ENCODE assay signal across 11 cellular contexts in the genomic region with DNA sequence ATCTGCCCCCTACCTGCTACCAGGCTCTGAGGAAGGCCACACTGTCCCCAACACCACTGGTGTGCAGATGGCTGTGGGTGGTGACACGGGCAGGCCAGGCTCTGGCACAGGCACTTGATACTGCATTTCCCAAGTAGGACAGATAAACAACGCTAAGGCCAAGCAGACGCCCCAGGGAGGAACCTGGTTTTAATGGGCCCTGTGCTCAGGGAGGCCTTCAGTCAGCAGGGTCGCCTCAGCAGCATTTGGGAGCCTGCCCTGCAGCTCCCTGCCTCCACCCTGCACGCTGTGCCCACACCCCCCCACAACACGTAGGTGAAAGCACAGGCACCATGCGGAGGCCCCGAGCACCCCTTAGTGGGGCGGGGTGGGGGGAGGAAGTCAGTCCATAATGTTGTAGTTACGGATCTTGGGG. TPM values are rescaled to one million over a fixed set of nuclear protein-coding genes. Genes with fewer than 3 reads are reported as not detected.
DNase-seq lines count a peak whose midpoint lies in the region; TF ChIP-seq lines count a peak whose summit lies in the region.
"Had no signal": no experiment of that assay in that cellular context is flagged by ENCODE, and none has a peak within 500 bp of the region (broad histone marks: within the 10 kb centered on the region; RNA-seq: fewer than 3 reads in every experiment).

No MANE protein-coding gene starts in this region.

- no peaks in the 10 kb centered on the region for H3K36me3 ChIP-seq in CD4-positive, alpha-beta memory T cell (ENCODE audit: insufficient read depth, low read length)
- H3K36me3 ChIP-seq in HEK293 (ENCODE audit: control insufficient read depth in 2 of 2, insufficient read depth in 1 of 2, low read length in 2 of 2) (peaks cover 0 to 8% of the 10 kb centered on the region in 2 experiments; a peak in 1 of 3 replicates), prostate gland (no peaks in the 10 kb centered on the region)

- H3K36me3 Mint-ChIP-seq in CD4-positive, alpha-beta memory T cell, result peaks cover 0 to 2% of the 10 kb centered on the region in 2 donors
- H3K36me3 Mint-ChIP-seq: stimulated activated memory B cell treated with anti-CD40 and anti-IgM and Interleukin-4, amounts not matched to agents 10 μg/mL and 1 μg/mL and 100 μg/mL, for 72 hours had no signal

- peak overlapping the region in 4 of 7 donors; percentile 27 to 70 (median 54) for H3K27ac Mint-ChIP-seq in CD4-positive, alpha-beta memory T cell
- H3K27ac Mint-ChIP-seq: stimulated activated memory B cell treated with anti-CD40 and anti-IgM and Interleukin-4, amounts not matched to agents 10 μg/mL and 1 μg/mL and 100 μg/mL, for 72 hours had no signal

- no peaks in the 10 kb centered on the region for H3K27me3 ChIP-seq in CD4-positive, alpha-beta memory T cell (ENCODE audit: insufficient read depth, low read length)
- no peaks in the 10 kb centered on the region for H3K27me3 ChIP-seq in prostate gland (replicated peaks; ENCODE audit: insufficient read depth)

- H3K4me1 Mint-ChIP-seq in CD4-positive, alpha-beta memory T cell, result peaks cover 5 to 35% (median 12%) of the 10 kb centered on the region in 4 donors

- TF ChIP-seq CTCF in HEK293 (tag by site-specific recombination; IDR thresholded peaks at IDR 0.05) (no peak), prostate gland (IDR thresholded peaks at IDR 0.05) (no peak)

- CTCF ChIA-PET in CD4-positive, alpha-beta memory T cell (lab: Charles Lee; ENCODE audit: partially characterized antibody), result no interaction called here
- CTCF ChIA-PET in HEK293 (lab: Yijun Ruan, JAX), result interaction anchor here (0.6 kb wide), 1 partner anchor 57 kb away, joined by 3 read pairs; no protein-coding TSS in a partner anchor

- H3K4me1 ChIP-seq in CD4-positive, alpha-beta memory T cell (ENCODE audit: insufficient read depth, low read length), result peaks cover 33% of the 10 kb centered on the region
- H3K4me1 ChIP-seq in HEK293 (ENCODE audit: control insufficient read depth, insufficient read depth, low read length), result peaks cover 9% of the 10 kb centered on the region
- peaks cover 58% of the 10 kb centered on the region for H3K4me1 ChIP-seq in prostate gland (replicated peaks)

- POLR2A ChIA-PET in CD4-positive, alpha-beta memory T cell (lab: Charles Lee; ENCODE audit: partially characterized antibody), result interaction anchor here (0.9 to 1.6 kb wide), 3 partner anchors 25 to 62 kb away, joined by 3 to 4 read pairs (median 3); no protein-coding TSS in a partner anchor
- POLR2A ChIA-PET in HEK293 (lab: Yijun Ruan, JAX), result interaction anchor here (0.6 kb wide), 1 partner anchor 23 kb away, joined by 4 read pairs; no protein-coding TSS in a partner anchor

- no peak overlapping the region for H3K4me3 ChIP-seq in CD4-positive, alpha-beta memory T cell (ENCODE audit: low read length in 2 of 2)
- no peak overlapping the region for H3K4me3 ChIP-seq in HEK293 (ENCODE audit: low read depth, low read length)
- H3K4me3 ChIP-seq in prostate gland, result no peak overlapping the region

- TF ChIP-seq POLR2A in prostate gland (IDR thresholded peaks at IDR 0.05), result no peak

- no peaks in the 10 kb centered on the region for H3K27me3 Mint-ChIP-seq in CD4-positive, alpha-beta memory T cell
- H3K27me3 Mint-ChIP-seq: stimulated activated memory B cell treated with anti-CD40 and anti-IgM and Interleukin-4, amounts not matched to agents 10 μg/mL and 1 μg/mL and 100 μg/mL, for 72 hours had no signal

- no peaks in the 10 kb centered on the region for H3K9me3 Mint-ChIP-seq in CD4-positive, alpha-beta memory T cell
- H3K9me3 Mint-ChIP-seq: stimulated activated memory B cell treated with anti-CD40 and anti-IgM and Interleukin-4, amounts not matched to agents 10 μg/mL and 1 μg/mL and 100 μg/mL, for 72 hours had no signal

- no peak overlapping the region for H3K27ac ChIP-seq in CD4-positive, alpha-beta memory T cell (ENCODE audit: low read depth, low read length)
- H3K27ac ChIP-seq in HEK293 (ENCODE audit: extremely low read depth, low read depth, low read length) (0 out of 2 replicates have a peak overlapping the region, but pooled peaks have one; percentile 27), prostate gland (peak overlapping the region; percentile 98 to 99)

- WGBS in prostate gland, result 55% methylated on average over 9 of the region's 10 CpGs

- H3K9me3 ChIP-seq in CD4-positive, alpha-beta memory T cell (ENCODE audit: control insufficient read depth in 1 of 2, low read length in 2 of 2), result no peaks in the 10 kb centered on the region
- no peaks in the 10 kb centered on the region for H3K9me3 ChIP-seq in HEK293 (ENCODE audit: control insufficient read depth, insufficient read depth, low read depth, low read length)
- H3K9me3 ChIP-seq in prostate gland, result no peaks in the 10 kb centered on the region

- H3K4me3 Mint-ChIP-seq in CD4-positive, alpha-beta memory T cell, result peak overlapping the region in 1 of 8 donors; percentile 42
- H3K4me3 Mint-ChIP-seq: stimulated activated memory B cell treated with anti-CD40 and anti-IgM and Interleukin-4, amounts not matched to agents 10 μg/mL and 1 μg/mL and 100 μg/mL, for 72 hours had no signal

- intact Hi-C loops in CD4-positive, alpha-beta memory T cell (cut with micrococcal nuclease), result no loop called here
- intact Hi-C loops in prostate gland (cut with DNase I), result no loop called here

- DNase-seq in CD4-positive, alpha-beta memory T cell, result peak in 1 of 5 donors; percentile 13
- DNase-seq in cerebellum (ENCODE audit: low spot score) (peak; percentile 57), prostate gland (ENCODE audit: low spot score) (peak; percentile 80), HK-2 (ENCODE audit: unreplicated experiment) (no peak), DMS79 treated with DMSO at 0.1 percent for 48 hours (lab: John Stamatoyannopoulos, UW) (no peak), NCI-H226 (no peak)
- DNase-seq: foreskin melanocyte, MV-4-11, NCI-H510A treated with DMSO at 0.1 percent for 48 hours had no signal

TF ChIP-seq in HEK293, 187 proteins besides CTCF, POLR2A, EP300 and RAD21 (continues in another document):
- no peak for TF ChIP-seq ZNF302 (tag by site-specific recombination; IDR thresholded peaks at IDR 0.05; ENCODE audit: low read depth)
- TF ChIP-seq ZNF239 (tag by site-specific recombination; IDR thresholded peaks at IDR 0.05), result no peak
- TF ChIP-seq, protein P1, sequence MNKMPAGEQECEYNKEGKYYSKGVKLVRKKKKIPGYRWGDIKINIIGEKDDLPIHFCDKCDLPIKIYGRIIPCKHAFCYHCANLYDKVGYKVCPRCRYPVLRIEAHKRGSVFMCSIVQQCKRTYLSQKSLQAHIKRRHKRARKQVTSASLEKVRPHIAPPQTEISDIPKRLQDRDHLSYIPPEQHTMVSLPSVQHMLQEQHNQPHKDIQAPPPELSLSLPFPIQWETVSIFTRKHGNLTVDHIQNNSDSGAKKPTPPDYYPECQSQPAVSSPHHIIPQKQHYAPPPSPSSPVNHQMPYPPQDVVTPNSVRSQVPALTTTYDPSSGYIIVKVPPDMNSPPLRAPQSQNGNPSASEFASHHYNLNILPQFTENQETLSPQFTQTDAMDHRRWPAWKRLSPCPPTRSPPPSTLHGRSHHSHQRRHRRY (tag by site-specific recombination; IDR thresholded peaks at IDR 0.05), result no peak
- no peak for TF ChIP-seq MEIS1 (CRISPR knock-in tag; IDR thresholded peaks at IDR 0.05; ENCODE audit: borderline replicate concordance)
- peak; percentile 59; the same call in 1 of the 2 replicates for TF ChIP-seq ZNF341 (tag by site-specific recombination; IDR thresholded peaks at IDR 0.05; ENCODE audit: low read depth)
- TF ChIP-seq, protein P2, sequence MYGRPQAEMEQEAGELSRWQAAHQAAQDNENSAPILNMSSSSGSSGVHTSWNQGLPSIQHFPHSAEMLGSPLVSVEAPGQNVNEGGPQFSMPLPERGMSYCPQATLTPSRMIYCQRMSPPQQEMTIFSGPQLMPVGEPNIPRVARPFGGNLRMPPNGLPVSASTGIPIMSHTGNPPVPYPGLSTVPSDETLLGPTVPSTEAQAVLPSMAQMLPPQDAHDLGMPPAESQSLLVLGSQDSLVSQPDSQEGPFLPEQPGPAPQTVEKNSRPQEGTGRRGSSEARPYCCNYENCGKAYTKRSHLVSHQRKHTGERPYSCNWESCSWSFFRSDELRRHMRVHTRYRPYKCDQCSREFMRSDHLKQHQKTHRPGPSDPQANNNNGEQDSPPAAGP (tag by site-specific recombination; IDR thresholded peaks at IDR 0.05), result peak; percentile 46; the same call in 1 of the 2 replicates
- no peak for TF ChIP-seq ZNF140 (tag by site-specific recombination; IDR thresholded peaks at IDR 0.05)
- no peak for TF ChIP-seq ZNF561 (tag by site-specific recombination; IDR thresholded peaks at IDR 0.05; ENCODE audit: borderline replicate concordance)
- 0 out of 2 replicates have a peak, but pooled peaks have one; percentile 43 for TF ChIP-seq ZNF600 (tag by site-specific recombination; IDR thresholded peaks at IDR 0.05)
- TF ChIP-seq, protein P3, sequence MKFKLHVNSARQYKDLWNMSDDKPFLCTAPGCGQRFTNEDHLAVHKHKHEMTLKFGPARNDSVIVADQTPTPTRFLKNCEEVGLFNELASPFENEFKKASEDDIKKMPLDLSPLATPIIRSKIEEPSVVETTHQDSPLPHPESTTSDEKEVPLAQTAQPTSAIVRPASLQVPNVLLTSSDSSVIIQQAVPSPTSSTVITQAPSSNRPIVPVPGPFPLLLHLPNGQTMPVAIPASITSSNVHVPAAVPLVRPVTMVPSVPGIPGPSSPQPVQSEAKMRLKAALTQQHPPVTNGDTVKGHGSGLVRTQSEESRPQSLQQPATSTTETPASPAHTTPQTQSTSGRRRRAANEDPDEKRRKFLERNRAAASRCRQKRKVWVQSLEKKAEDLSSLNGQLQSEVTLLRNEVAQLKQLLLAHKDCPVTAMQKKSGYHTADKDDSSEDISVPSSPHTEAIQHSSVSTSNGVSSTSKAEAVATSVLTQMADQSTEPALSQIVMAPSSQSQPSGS (tag by site-specific recombination; IDR thresholded peaks at IDR 0.05; ENCODE audit: low read depth), result no peak
- no peak for TF ChIP-seq ZNF202 (tag by site-specific recombination; IDR thresholded peaks at IDR 0.05; ENCODE audit: borderline replicate concordance)
- TF ChIP-seq ZBTB48 (tag by site-specific recombination; IDR thresholded peaks at IDR 0.05), result no peak

RNA-seq across cellular contexts. Expression of a gene that starts 3.3 kb away (rescaled TPM):
- 10 to 100 TPM; 26.5 to 27.7 TPM for total RNA-seq in CD4-positive, alpha-beta memory T cell
- polyA plus RNA-seq in CD4-positive, alpha-beta memory T cell, result 1 to 10 TPM in 1 of 2 donors, under 1 TPM in 1; 0.03 to 3.5 TPM
- total RNA-seq in cerebellum (62.7 TPM), prostate gland (100 to 1,000 TPM; 192 to 388 TPM)

RNA-seq across cellular contexts. Expression of a gene that starts 35.7 kb away (rescaled TPM):
- total RNA-seq in CD4-positive, alpha-beta memory T cell, result 100 to 1,000 TPM; 139 to 141 TPM
- 100 to 1,000 TPM in 1 of 2 donors, 10 to 100 TPM in 1; 48.1 to 138 TPM for polyA plus RNA-seq in CD4-positive, alpha-beta memory T cell
- 19.9 TPM for total RNA-seq in cerebellum
- 100 to 1,000 TPM in 1 of 2 donors, 10 to 100 TPM in 1; 95.9 to 119 TPM for total RNA-seq in prostate gland

RNA-seq across cellular contexts. Expression of a gene that starts 49.6 kb away (rescaled TPM):
- 10 to 100 TPM; 85.1 to 89.0 TPM for total RNA-seq in CD4-positive, alpha-beta memory T cell
- polyA plus RNA-seq in CD4-positive, alpha-beta memory T cell, result 100 to 1,000 TPM; 139 to 148 TPM
- 52.9 TPM for total RNA-seq in cerebellum
- total RNA-seq in prostate gland, result 100 to 1,000 TPM; 163 to 182 TPM

RNA-seq across cellular contexts. Expression of a gene that starts 49.7 kb away (rescaled TPM):
- 10 to 100 TPM; 37.6 to 44.0 TPM for total RNA-seq in CD4-positive, alpha-beta memory T cell
- polyA plus RNA-seq in CD4-positive, alpha-beta memory T cell, result 1 to 10 TPM; 6.2 to 8.2 TPM
- total RNA-seq in cerebellum (17.2 TPM), prostate gland (10 to 100 TPM; 48.8 to 92.7 TPM)

Comparison
In these comparisons a context has a peak if more than half of its experiments do, and no peak if none do; other contexts are left out.
1. DNase-seq: peak in cerebellum (single experiment) and prostate gland (single experiment); none in HK-2 (single experiment), DMS79 treated with DMSO at 0.1 percent for 48 hours (single experiment) and NCI-H226 (single experiment).